Comparison of ENCODE assay signal across 8 cellular contexts in genomic region chr12:124032265-124032886, GRCh38. TPM values are rescaled to one million over a fixed set of nuclear protein-coding genes. Genes with fewer than 3 reads are reported as not detected.
DNase-seq lines count a peak whose midpoint lies in the region; ATAC-seq and TF ChIP-seq lines count a peak whose summit lies in the region.

No MANE protein-coding gene starts in this region.

- H3K27me3 ChIP-seq in HCT116 (ENCODE audit: insufficient read depth, low read length) (no peaks in the 10 kb centered on the region), PC-3 (ENCODE audit: low read length) (no peaks in the 10 kb centered on the region), lower lobe of right lung (ENCODE audit: low read depth) (no peaks in the 10 kb centered on the region)

- no peaks in the 10 kb centered on the region for H3K4me1 Mint-ChIP-seq in activated T-cell treated with anti-CD3 and anti-CD28 coated beads, Interleukin-2, amount 50 U/mL, for 24 hours (ENCODE audit: low read depth)

- no peak overlapping the region for H3K4me3 Mint-ChIP-seq in activated T-cell treated with anti-CD3 and anti-CD28 coated beads, Interleukin-2, amount 50 U/mL, for 24 hours

- ATAC-seq in HCT116: peak; percentile 84
- peak; percentile 83 for ATAC-seq in PC-3
- ATAC-seq in lower lobe of right lung: peak; percentile 76 to 77
- ATAC-seq in HG03439 (IDR thresholded peaks at IDR 0.05; ENCODE audit: unreplicated experiment): no peak

- H3K4me1 ChIP-seq in HCT116 (ENCODE audit: control insufficient read depth in 1 of 2, insufficient read depth in 2 of 2, low read length in 2 of 2) (peaks cover 0 to 6% of the 10 kb centered on the region in 2 experiments; a peak in 1 of 4 replicates), PC-3 (ENCODE audit: insufficient read depth, low read length) (peaks cover 4% of the 10 kb centered on the region), lower lobe of right lung (no peaks in the 10 kb centered on the region)

- no peak overlapping the region for H3K4me2 ChIP-seq in HCT116 (ENCODE audit: low read length)
- no peak overlapping the region for H3K4me2 ChIP-seq in PC-3 (ENCODE audit: low read length)

- H3K9ac ChIP-seq in HCT116 (ENCODE audit: low read length) (no peak overlapping the region), PC-3 (ENCODE audit: low read length) (no peak overlapping the region)

- TF ChIP-seq RAD21 in HCT116 (IDR thresholded peaks at IDR 0.05; ENCODE audit: low read depth): peak; percentile 79

- TF ChIP-seq CTCF in HCT116 (IDR thresholded peaks at IDR 0.05 in 2 of 3, conservative IDR thresholded peaks at IDR 0.05 in 1 of 3; ENCODE audit: borderline replicate concordance in 1 of 3, insufficient read depth in 1 of 3, low read depth in 2 of 3, low read length in 2 of 3) (peak; percentile 73 to 90 (median 87); a peak in 5 of 6 replicates), PC-3 (conservative IDR thresholded peaks at IDR 0.05; ENCODE audit: low read depth, low read length) (peak; percentile 94), lower lobe of right lung (IDR thresholded peaks at IDR 0.05) (peak; percentile 82)

- no peak for TF ChIP-seq POLR2A in HCT116 (IDR thresholded peaks at IDR 0.05; ENCODE audit: borderline replicate concordance, extremely low read depth, insufficient read depth, insufficient read length)

- peaks cover 7% of the 10 kb centered on the region for H3K27me3 Mint-ChIP-seq in activated T-cell treated with anti-CD3 and anti-CD28 coated beads, Interleukin-2, amount 50 U/mL, for 24 hours

- RAD21 ChIA-PET in HCT116 (lab: Charles Lee; ENCODE audit: low non-redundant PET in 1 of 2, low total read pairs in 2 of 2, uncharacterized antibody in 2 of 2, unreplicated experiment in 2 of 2): interaction anchor here (1.1 kb wide), 2 partner anchors 17 to 21 kb away, joined by 3 read pairs; no protein-coding TSS in a partner anchor

- DNase-seq in DMS114 treated with DMSO at 0.1 percent for 48 hours (lab: John Stamatoyannopoulos, UW; ENCODE audit: unreplicated experiment) (peak; percentile 49), HCT116 (ENCODE audit: low read depth, low spot score) (peak; percentile 19), PC-3 (peak; percentile 73), dermis blood vessel endothelial cell (peak; percentile 80), lower lobe of right lung (no peak), cortex of kidney (lab: John Stamatoyannopoulos, UW) (no peak)
- no peak for DNase-seq in activated T-cell treated with anti-CD3 and anti-CD28 coated beads, Interleukin-2, amount 50 U/mL, for 24 hours

- no peaks in the 10 kb centered on the region for H3F3A ChIP-seq in PC-3 (ENCODE audit: low read length, unreplicated experiment)

- CTCF ChIA-PET in HCT116 (lab: Charles Lee) (interaction anchor here (0.8 to 2.0 kb wide), 24 partner anchors 9 to 739 kb away, joined by 3 to 9 read pairs (median 4); no protein-coding TSS in a partner anchor), PC-3 (lab: Charles Lee) (interaction anchor here (0.6 to 1.1 kb wide), 4 partner anchors 15 to 739 kb away, joined by 3 to 4 read pairs (median 4); no protein-coding TSS in a partner anchor)

- H3K9me3 Mint-ChIP-seq in activated T-cell treated with anti-CD3 and anti-CD28 coated beads, Interleukin-2, amount 50 U/mL, for 24 hours: no peaks in the 10 kb centered on the region

- H3K4me3 ChIP-seq in HCT116 (replicated peaks in 1 of 2; ENCODE audit: low read depth in 1 of 2, low read length in 2 of 2): no peak overlapping the region
- H3K4me3 ChIP-seq in PC-3 (ENCODE audit: low read length): no peak overlapping the region
- no peak overlapping the region for H3K4me3 ChIP-seq in lower lobe of right lung

- H2AFZ ChIP-seq in HCT116 (ENCODE audit: low read depth, low read length, poor library complexity, severe bottlenecking) (no peak overlapping the region), PC-3 (ENCODE audit: low read length) (no peak overlapping the region)

- BruUV-seq in HCT116 (replicated peaks; lab: Mats Ljungman, UMichigan) (no TSS peak), PC-3 (replicated peaks; lab: Mats Ljungman, UMichigan) (no TSS peak)

- H3K36me3 ChIP-seq in HCT116 (ENCODE audit: control insufficient read depth in 1 of 2, insufficient read depth in 2 of 2, low read length in 2 of 2) (no peaks in the 10 kb centered on the region), PC-3 (ENCODE audit: low read depth, low read length) (no peaks in the 10 kb centered on the region), lower lobe of right lung (no peaks in the 10 kb centered on the region)

- H3K9me3 ChIP-seq in HCT116 (ENCODE audit: control insufficient read depth in 1 of 2, insufficient read depth in 1 of 2, low read depth in 1 of 2, low read length in 2 of 2) (no peaks in the 10 kb centered on the region), PC-3 (ENCODE audit: low read length) (no peaks in the 10 kb centered on the region), lower lobe of right lung (no peaks in the 10 kb centered on the region)

- H4K20me1 ChIP-seq in HCT116 (ENCODE audit: insufficient read depth) (no peaks in the 10 kb centered on the region), PC-3 (ENCODE audit: low read length) (no peaks in the 10 kb centered on the region)

- H3K27ac Mint-ChIP-seq in activated T-cell treated with anti-CD3 and anti-CD28 coated beads, Interleukin-2, amount 50 U/mL, for 24 hours: no peak overlapping the region

- POLR2A ChIA-PET in HCT116 (lab: Charles Lee) (no interaction called here), PC-3 (lab: Charles Lee; ENCODE audit: unreplicated experiment) (interaction anchor here (0.5 to 0.7 kb wide), 3 partner anchors 182 to 361 kb away, joined by 3 to 4 read pairs (median 3); partner anchors contain the start of gene TCTN2)

- H3K36me3 Mint-ChIP-seq in activated T-cell treated with anti-CD3 and anti-CD28 coated beads, Interleukin-2, amount 50 U/mL, for 24 hours (ENCODE audit: low read depth): no peaks in the 10 kb centered on the region

- H3K79me2 ChIP-seq in HCT116 (ENCODE audit: insufficient read depth, low read length): no peaks in the 10 kb centered on the region
- no peaks in the 10 kb centered on the region for H3K79me2 ChIP-seq in PC-3 (ENCODE audit: low read length)

- intact Hi-C loops in HCT116 (cut with micrococcal nuclease) (loop anchor here (1.0 to 10.0 kb wide), 2 partner anchors 231 to 522 kb away; no protein-coding TSS in a partner anchor), PC-3 (cut with micrococcal nuclease) (loop anchor here (1.0 to 5.0 kb wide), 3 partner anchors 50 to 231 kb away; no protein-coding TSS in a partner anchor), lower lobe of right lung (cut with DNase I) (loop anchor here (10.0 kb wide), 1 partner anchor 742 kb away; no protein-coding TSS in a partner anchor)

- H3K9me2 ChIP-seq in HCT116 (ENCODE audit: insufficient read depth): no peaks in the 10 kb centered on the region
- no peaks in the 10 kb centered on the region for H3K9me2 ChIP-seq in PC-3 (replicated peaks; ENCODE audit: low read length)

- H3K27ac ChIP-seq in HCT116 (ENCODE audit: low read depth, low read length): no peak overlapping the region
- H3K27ac ChIP-seq in PC-3 (ENCODE audit: low read length): no peak overlapping the region
- H3K27ac ChIP-seq in lower lobe of right lung: no peak overlapping the region

TF ChIP-seq in HCT116, 20 proteins besides CTCF, POLR2A, EP300 and RAD21:
- TF ChIP-seq FOSL1 (IDR thresholded peaks at IDR 0.05; ENCODE audit: low read depth) (no peak), ZFX (IDR thresholded peaks at IDR 0.05) (no peak), EZH2 (IDR thresholded peaks at IDR 0.05) (no peak), ZNF274 (IDR thresholded peaks at IDR 0.05; ENCODE audit: low read depth, low read length) (no peak), EGR1 (IDR thresholded peaks at IDR 0.05; ENCODE audit: low read depth) (no peak), SRF (IDR thresholded peaks at IDR 0.05; ENCODE audit: low read depth) (no peak), ATF3 (IDR thresholded peaks at IDR 0.05) (no peak)
- TF ChIP-seq, protein P1, sequence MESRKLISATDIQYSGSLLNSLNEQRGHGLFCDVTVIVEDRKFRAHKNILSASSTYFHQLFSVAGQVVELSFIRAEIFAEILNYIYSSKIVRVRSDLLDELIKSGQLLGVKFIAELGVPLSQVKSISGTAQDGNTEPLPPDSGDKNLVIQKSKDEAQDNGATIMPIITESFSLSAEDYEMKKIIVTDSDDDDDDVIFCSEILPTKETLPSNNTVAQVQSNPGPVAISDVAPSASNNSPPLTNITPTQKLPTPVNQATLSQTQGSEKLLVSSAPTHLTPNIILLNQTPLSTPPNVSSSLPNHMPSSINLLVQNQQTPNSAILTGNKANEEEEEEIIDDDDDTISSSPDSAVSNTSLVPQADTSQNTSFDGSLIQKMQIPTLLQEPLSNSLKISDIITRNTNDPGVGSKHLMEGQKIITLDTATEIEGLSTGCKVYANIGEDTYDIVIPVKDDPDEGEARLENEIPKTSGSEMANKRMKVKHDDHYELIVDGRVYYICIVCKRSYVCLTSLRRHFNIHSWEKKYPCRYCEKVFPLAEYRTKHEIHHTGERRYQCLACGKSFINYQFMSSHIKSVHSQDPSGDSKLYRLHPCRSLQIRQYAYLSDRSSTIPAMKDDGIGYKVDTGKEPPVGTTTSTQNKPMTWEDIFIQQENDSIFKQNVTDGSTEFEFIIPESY (IDR thresholded peaks at IDR 0.05; ENCODE audit: extremely low read depth, insufficient replicate concordance, low read length): no peak
- TF ChIP-seq, protein P2, sequence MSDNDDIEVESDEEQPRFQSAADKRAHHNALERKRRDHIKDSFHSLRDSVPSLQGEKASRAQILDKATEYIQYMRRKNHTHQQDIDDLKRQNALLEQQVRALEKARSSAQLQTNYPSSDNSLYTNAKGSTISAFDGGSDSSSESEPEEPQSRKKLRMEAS (IDR thresholded peaks at IDR 0.05): no peak

RNA-seq across cellular contexts. Expression of gene ZNF664, which starts 59.4 kb away (rescaled TPM):
- 124 TPM for total RNA-seq in HCT116 (2021; ENCODE audit: unreplicated experiment)
- polyA plus RNA-seq in HCT116 (2012): 44.8 and 48.7 TPM in 2 replicates
- total RNA-seq in PC-3 (2014; rRNA removed): 80.8 and 86.9 TPM in 2 replicates
- total RNA-seq in dermis blood vessel endothelial cell: 51.1 and 68.9 TPM in 2 replicates
- total RNA-seq in lower lobe of right lung: 84.2 TPM

RNA-seq across cellular contexts. Expression of gene CCDC92, which starts 59.7 kb away (rescaled TPM):
- total RNA-seq in HCT116 (2021; ENCODE audit: unreplicated experiment): 9.7 TPM
- 7.9 and 9.0 TPM in 2 replicates for polyA plus RNA-seq in HCT116 (2012)
- total RNA-seq in PC-3 (2014; rRNA removed): 9.6 and 9.7 TPM in 2 replicates
- 8.8 and 10.4 TPM in 2 replicates for total RNA-seq in dermis blood vessel endothelial cell
- total RNA-seq in lower lobe of right lung: 47.6 TPM

Comparison
In these comparisons a context has a peak if more than half of its experiments do, and no peak if none do; other contexts are left out.
1. DNase-seq: peak in DMS114 treated with DMSO at 0.1 percent for 48 hours (single experiment), HCT116 (single experiment), PC-3 (single experiment) and dermis blood vessel endothelial cell (single experiment); none in lower lobe of right lung (single experiment), cortex of kidney (single experiment) and activated T-cell treated with anti-CD3 and anti-CD28 coated beads, Interleukin-2, amount 50 U/mL, for 24 hours (single experiment).
2. Peak in every context shown above with its lines, with median percentiles within 50 percentile points of each other: CTCF ChIP-seq.